Comparison of ENCODE assay signal across 16 cellular contexts in genomic region chr15:92076536-92076935, GRCh38.
DNase-seq lines count a peak whose midpoint lies in the region; ATAC-seq lines count a peak whose summit lies in the region.
"Had no signal": no experiment of that assay in that cellular context is flagged by ENCODE, and none has a peak within 500 bp of the region (broad histone marks: within the 10 kb centered on the region; RNA-seq: fewer than 3 reads in every experiment).

No MANE protein-coding gene starts in this region.

- H3K4me3 ChIP-seq in BLaER1, result no peak overlapping the region
- H3K4me3 ChIP-seq: MG63, Peyer's patch had no signal

- peaks cover 42% of the 10 kb centered on the region for H3K4me1 ChIP-seq in BLaER1

- H4K20me1 ChIP-seq in BLaER1, result no peaks in the 10 kb centered on the region

- DNase-seq in DMS 273 (lab: John Stamatoyannopoulos, UW; ENCODE audit: unreplicated experiment) (peak; percentile 41), DMS 273 treated with DMSO at 0.1 percent for 48 hours (lab: John Stamatoyannopoulos, UW) (no peak), NCI-H1694 treated with DMSO at 0.1 percent for 48 hours (lab: John Stamatoyannopoulos, UW) (peak; percentile 67), cerebellar cortex (ENCODE audit: low spot score) (peak; percentile 84), SKM-1 (lab: John Stamatoyannopoulos, UW; ENCODE audit: unreplicated experiment) (no peak), GM19238 (ENCODE audit: insufficient read length, low spot score) (no peak)
- DNase-seq: CD8-positive, alpha-beta T cell; DND-41; GOT3; MG63; NCI-H774; Peyer's patch; SHP77 treated with DMSO at 0.1 percent for 48 hours had no signal

- H3K36me3 ChIP-seq in BLaER1, result no peaks in the 10 kb centered on the region
- H3K36me3 ChIP-seq: MG63, Peyer's patch had no signal

- 0 out of 2 replicates have a peak overlapping the region, but pooled peaks have one; percentile 60 for H3K4me2 ChIP-seq in BLaER1

- H3K9me3 ChIP-seq in BLaER1, result no peaks in the 10 kb centered on the region
- H3K9me3 ChIP-seq: MG63, Peyer's patch had no signal

- H3K9ac ChIP-seq in BLaER1, result no peak overlapping the region

- H3K27me3 ChIP-seq in BLaER1, result no peaks in the 10 kb centered on the region
- H3K27me3 ChIP-seq: MG63, Peyer's patch had no signal

- no peak for ATAC-seq in HG03039 (IDR thresholded peaks at IDR 0.05; ENCODE audit: unreplicated experiment)
- ATAC-seq: CD8-positive, alpha-beta T cell had no signal

- no peak overlapping the region for H3K27ac ChIP-seq in BLaER1
- H3K27ac ChIP-seq: 22Rv1, Peyer's patch had no signal

Comparison
In these comparisons a context has a peak if more than half of its experiments do, and no peak if none do; other contexts are left out.
1. DNase-seq: peak in DMS 273 (single experiment), NCI-H1694 treated with DMSO at 0.1 percent for 48 hours (single experiment) and cerebellar cortex (single experiment); none in DMS 273 treated with DMSO at 0.1 percent for 48 hours (single experiment), SKM-1 (single experiment) and GM19238 (single experiment).